Comparison of ENCODE assay signal across 8 cellular contexts in the genomic region with DNA sequence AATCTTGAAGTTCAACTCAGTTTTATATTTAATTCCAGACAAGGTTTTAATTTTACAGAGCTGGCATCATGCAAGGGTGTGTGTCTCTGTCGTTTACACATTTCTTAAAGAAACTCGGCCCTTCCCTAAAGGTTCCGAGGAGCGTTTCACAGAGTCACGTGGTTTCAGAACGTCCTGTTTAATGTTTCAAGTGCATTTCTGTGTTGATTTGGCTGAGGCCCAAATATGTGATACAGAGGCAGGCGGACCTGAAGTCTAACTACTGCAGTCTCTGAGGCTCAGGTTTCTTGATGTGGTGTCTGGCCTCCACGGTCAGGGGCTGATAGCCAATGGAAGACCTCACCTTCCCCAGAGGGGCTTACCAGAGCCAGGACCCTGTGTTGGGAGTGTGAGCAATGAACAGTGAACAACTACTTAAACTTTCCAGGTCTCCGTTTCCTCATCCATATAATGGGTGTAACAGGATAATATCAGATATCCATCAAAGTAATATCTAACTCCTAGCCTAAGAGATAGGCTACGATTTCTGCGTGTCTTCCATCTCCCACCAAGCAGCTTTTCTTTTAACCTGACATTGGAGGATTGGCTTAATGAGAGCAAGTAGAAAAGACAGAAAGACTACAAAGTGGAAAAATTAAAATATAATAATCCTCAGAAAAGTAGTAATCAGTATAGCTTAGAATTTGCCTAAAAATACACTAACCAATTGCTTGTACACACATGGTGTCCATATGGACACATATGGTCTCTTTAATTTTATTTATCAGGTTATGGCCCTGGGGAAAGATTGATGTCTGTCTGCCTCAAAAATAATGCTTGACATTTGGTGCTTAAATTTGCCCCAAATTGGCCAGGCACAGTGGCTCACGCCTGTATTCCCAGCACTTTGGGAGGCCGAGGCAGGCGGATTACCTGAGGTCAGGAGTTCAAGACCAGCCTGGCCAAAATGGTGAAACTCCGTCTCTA. TPM values are rescaled to one million over a fixed set of nuclear protein-coding genes. Genes with fewer than 3 reads are reported as not detected.
DNase-seq lines count a peak whose midpoint lies in the region; ATAC-seq and TF ChIP-seq lines count a peak whose summit lies in the region.

No MANE protein-coding gene starts in this region.

- peaks cover 30% of the 10 kb centered on the region for H3K27me3 Mint-ChIP-seq in nephron progenitor cell (ENCODE audit: low read depth, poor library complexity)

- no peaks in the 10 kb centered on the region for H3K36me3 Mint-ChIP-seq in nephron progenitor cell (ENCODE audit: low read depth)

- TF ChIP-seq CTCF in AG10803 (conservative IDR thresholded peaks at IDR 0.05; ENCODE audit: low read length) (no peak), Peyer's patch (IDR thresholded peaks at IDR 0.05) (no peak), nephron progenitor cell (IDR thresholded peaks at IDR 0.05) (no peak)

- no peaks in the 10 kb centered on the region for H3K36me3 ChIP-seq in HAP-1 (replicated peaks)
- H3K36me3 ChIP-seq in Peyer's patch, result no peaks in the 10 kb centered on the region
- no peaks in the 10 kb centered on the region for H3K36me3 ChIP-seq in ectodermal cell (ENCODE audit: control insufficient read depth, insufficient read depth, low read length)

- H3K27ac ChIP-seq in Peyer's patch, result peak overlapping the region in 1 of 4 donors; percentile 53
- H3K27ac ChIP-seq in ectodermal cell (ENCODE audit: insufficient read depth, low read depth, low read length, poor library complexity, severe bottlenecking), result no peak overlapping the region

- H3K4me3 Mint-ChIP-seq in nephron progenitor cell, result peak overlapping the region; percentile 88

- WGBS in ectodermal cell, 2 experiments, result 59 to 62% methylated on average over 14 to 15 of the region's 15 CpGs

- no peaks in the 10 kb centered on the region for H3K9me3 Mint-ChIP-seq in nephron progenitor cell

- no peak for ATAC-seq in GM19463 (IDR thresholded peaks at IDR 0.05; ENCODE audit: unreplicated experiment)

- peaks cover 73% of the 10 kb centered on the region for H3K4me1 Mint-ChIP-seq in nephron progenitor cell

- H3K4me1 ChIP-seq in HAP-1 (peaks cover 41% of the 10 kb centered on the region), Peyer's patch (peaks cover 0 to 23% (median 17%) of the 10 kb centered on the region in 4 donors), ectodermal cell (ENCODE audit: control insufficient read depth, insufficient read depth, low read length) (peaks cover 26% of the 10 kb centered on the region)

- in situ Hi-C loops in HAP-1 (cut with MboI; ENCODE audit: low sequenced_read_pairs), result no loop called here

- H3K9me3 ChIP-seq in HAP-1 (no peaks in the 10 kb centered on the region), Peyer's patch (no peaks in the 10 kb centered on the region), ectodermal cell (ENCODE audit: control insufficient read depth, low read length) (no peaks in the 10 kb centered on the region)

- H3K27ac Mint-ChIP-seq in nephron progenitor cell, result no peak overlapping the region

- H3K4me3 ChIP-seq in AG10803 (ENCODE audit: low read length) (peak overlapping the region; percentile 65), HAP-1 (peak overlapping the region; percentile 35), Peyer's patch (peak overlapping the region; percentile 37 to 68 (median 56)), ectodermal cell (ENCODE audit: insufficient read depth, low read depth, low read length) (peak overlapping the region; percentile 40)

- H3K27me3 ChIP-seq in HAP-1 (ENCODE audit: low read depth) (no peaks in the 10 kb centered on the region), Peyer's patch (no peaks in the 10 kb centered on the region), ectodermal cell (ENCODE audit: control insufficient read depth, insufficient read depth, low read length, poor library complexity, severe bottlenecking) (peaks cover 46% of the 10 kb centered on the region)

- no peak for TF ChIP-seq POLR2A in Peyer's patch (IDR thresholded peaks at IDR 0.05)

- DNase-seq in AG10803 (ENCODE audit: low read depth), result peak; percentile 47
- DNase-seq in HAP-1 (ENCODE audit: low spot score in 2 of 2), result peak; percentile 51 to 52
- no peak for DNase-seq in Peyer's patch
- DNase-seq in nephron progenitor cell, result no peak
- DNase-seq in GF-D8 (lab: John Stamatoyannopoulos, UW), result no peak
- no peak for DNase-seq in UCSD-AML1 (lab: John Stamatoyannopoulos, UW; ENCODE audit: unreplicated experiment)

RNA-seq across cellular contexts. Expression of gene TRIM2, which starts 50.0 kb away (rescaled TPM):
- 100 to 1,000 TPM in 3 of 4 donors, 10 to 100 TPM in 1; 58.6 to 158 (median 144) TPM for total RNA-seq in Peyer's patch
- 73.0 TPM for polyA plus RNA-seq in ectodermal cell (2013, experiment 1 of 4)
- 74.3 TPM for polyA plus RNA-seq in ectodermal cell (2013, experiment 2 of 4)
- 61.4 TPM for polyA plus RNA-seq in ectodermal cell (2013, experiment 3 of 4)
- 65.9 TPM for polyA plus RNA-seq in ectodermal cell (2013, experiment 4 of 4)

Comparison
In these comparisons a context has a peak if more than half of its experiments do, and no peak if none do; other contexts are left out.
1. DNase-seq: peak in AG10803 (single experiment) and HAP-1 (2 of 2); none in Peyer's patch (0 of 3), nephron progenitor cell (single experiment), GF-D8 (single experiment) and UCSD-AML1 (single experiment).
2. Peak in every context shown above with its lines, with median percentiles within 50 percentile points of each other: H3K4me3 ChIP-seq.